32 cellular contexts compared by ENCODE assay signal in the genomic region with DNA sequence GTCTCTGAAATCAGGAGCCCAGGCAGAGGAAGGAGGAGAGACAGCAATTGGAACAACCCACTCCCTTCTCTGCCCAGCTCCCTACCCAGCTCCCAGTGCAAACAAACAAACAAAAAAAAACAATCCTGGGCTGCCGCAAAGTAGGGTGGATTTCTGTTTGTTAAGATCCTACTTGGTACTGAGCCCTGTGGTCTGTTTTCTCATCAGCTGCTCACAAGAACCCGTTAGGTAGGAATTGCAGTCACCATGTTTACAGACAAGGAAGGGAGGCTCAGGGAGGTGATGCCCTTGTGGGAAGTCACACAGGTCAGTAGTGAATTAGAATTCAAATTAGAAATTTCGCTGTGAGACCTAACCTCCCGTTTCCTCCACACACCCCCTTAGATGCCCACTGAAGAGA.
"Had no signal": no experiment of that assay in that cellular context is flagged by ENCODE, and none has a peak within 500 bp of the region (broad histone marks: within the 10 kb centered on the region; RNA-seq: fewer than 3 reads in every experiment).

No MANE protein-coding gene starts in this region.

- H3K27ac Mint-ChIP-seq: activated CD4-positive, alpha-beta memory T cell treated with anti-CD3 and anti-CD28 coated beads for 36 hours; activated CD4-positive, alpha-beta T cell treated with anti-CD3 and anti-CD28 coated beads, Interleukin-2, amount 10 ng/mL, durations not matched to agents 7 days and 5 days; activated naive CD4-positive, alpha-beta T cell treated with anti-CD3 and anti-CD28 coated beads, Interleukin-2, amount 50 U/mL, for 72 hours; activated naive CD8-positive, alpha-beta T cell treated with anti-CD3 and anti-CD28 coated beads, Interleukin-2, amount 50 U/mL, for 24 hours; brain; T-helper 17 cell had no signal

- H3K9me3 Mint-ChIP-seq: activated CD4-positive, alpha-beta T cell treated with anti-CD3 and anti-CD28 coated beads, Interleukin-2, amount 10 ng/mL, durations not matched to agents 7 days and 5 days had no signal

- H3K36me3 ChIP-seq: ascending aorta, cardiac muscle cell, colonic mucosa, Peyer's patch had no signal

- H3K4me1 Mint-ChIP-seq: activated CD4-positive, alpha-beta T cell treated with anti-CD3 and anti-CD28 coated beads, Interleukin-2, amount 10 ng/mL, durations not matched to agents 7 days and 5 days; activated naive CD8-positive, alpha-beta T cell treated with anti-CD3 and anti-CD28 coated beads, Interleukin-2, amount 50 U/mL, for 24 hours; T-helper 17 cell had no signal

- H3K36me3 Mint-ChIP-seq: activated CD4-positive, alpha-beta memory T cell treated with anti-CD3 and anti-CD28 coated beads for 36 hours; activated naive CD4-positive, alpha-beta T cell treated with anti-CD3 and anti-CD28 coated beads, Interleukin-2, amount 50 U/mL, for 72 hours; brain had no signal

- H3K27me3 ChIP-seq: ascending aorta, cardiac muscle cell, colonic mucosa, Peyer's patch had no signal

- H3K4me3 ChIP-seq: ascending aorta, cardiac muscle cell, colonic mucosa, Peyer's patch had no signal

- DNase-seq: activated CD4-positive, alpha-beta memory T cell treated with anti-CD3 and anti-CD28 coated beads for 36 hours; activated CD4-positive, alpha-beta T cell treated with anti-CD3 and anti-CD28 coated beads, Interleukin-2, amount 10 ng/mL, durations not matched to agents 7 days and 5 days; activated CD4-positive, CD25-positive, alpha-beta regulatory T cell; activated CD8-positive, alpha-beta memory T cell treated with anti-CD3 and anti-CD28 coated beads for 24 hours; activated effector memory CD4-positive, alpha-beta T cell treated with anti-CD3 and anti-CD28 coated beads, Interleukin-2, amount 50 U/mL, for 16 hours; activated naive CD4-positive, alpha-beta T cell treated with Interleukin-2 at 50 U/mL for 16 hours; activated naive CD8-positive, alpha-beta T cell treated with anti-CD3 and anti-CD28 coated beads, Interleukin-2, amount 50 U/mL, for 24 hours; activated T-cell treated with anti-CD3 and anti-CD28 coated beads, Interleukin-2, amount 50 U/mL, for 4 hours; amniotic stem cell; cerebellar nuclear complex; colonic mucosa; NCI-H1105 treated with DMSO at 0.1 percent for 48 hours; NCI-H1436 treated with DMSO at 0.1 percent for 48 hours; NCI-H187; NCI-H2171; NCI-H2227 treated with DMSO at 0.1 percent for 48 hours; NCI-H446 treated with DMSO at 0.1 percent for 48 hours; NCI-H526 treated with DMSO at 0.1 percent for 48 hours; NCI-H82; NK-92 treated with Interleukin-12 subunit alpha and Interleukin-12 subunit beta, amount 100 ng/mL, for 24 hours; OCI-M1; Peyer's patch; Right ventricle myocardium superior; T-helper 17 cell; T-helper 9 cell had no signal

- H3K4me1 ChIP-seq: ascending aorta, colonic mucosa, Peyer's patch had no signal

- H3K4me3 Mint-ChIP-seq: activated CD4-positive, alpha-beta memory T cell treated with anti-CD3 and anti-CD28 coated beads for 36 hours; activated CD4-positive, alpha-beta T cell treated with anti-CD3 and anti-CD28 coated beads, Interleukin-2, amount 10 ng/mL, durations not matched to agents 7 days and 5 days; activated naive CD8-positive, alpha-beta T cell treated with anti-CD3 and anti-CD28 coated beads, Interleukin-2, amount 50 U/mL, for 24 hours; activated T-cell treated with anti-CD3 and anti-CD28 coated beads, Interleukin-2, amount 50 U/mL, for 4 hours; brain; T-helper 17 cell had no signal

- FAIRE-seq: TTC549 had no signal

- ATAC-seq: activated naive CD4-positive, alpha-beta T cell treated with anti-CD3 and anti-CD28 coated beads, Interleukin-2, amount 50 U/mL, for 72 hours; activated naive CD8-positive, alpha-beta T cell treated with anti-CD3 and anti-CD28 coated beads, Interleukin-2, amount 50 U/mL, for 24 hours; activated T-cell treated with anti-CD3 and anti-CD28 coated beads, Interleukin-2, amount 50 U/mL, for 4 hours; T-helper 17 cell had no signal

- H3K27ac ChIP-seq: ascending aorta, cardiac muscle cell, colonic mucosa, Peyer's patch, RWPE1, VCaP had no signal

- H3K9me3 ChIP-seq: ascending aorta, colonic mucosa, Peyer's patch had no signal
